ENCODE assay signal across 30 cellular contexts in genomic region chr5:59835782-59836181, GRCh38.
"Had no signal": no experiment of that assay in that cellular context is flagged by ENCODE, and none has a peak within 500 bp of the region (broad histone marks: within the 10 kb centered on the region; RNA-seq: fewer than 3 reads in every experiment).

No MANE protein-coding gene starts in this region.

- H3K4me3 ChIP-seq: adrenal gland, Peyer's patch had no signal

- H3K27me3 ChIP-seq: adrenal gland, Peyer's patch had no signal

- ATAC-seq: activated CD4-positive, alpha-beta T cell treated with anti-CD3 and anti-CD28 coated beads for 36 hours; activated CD4-positive, CD25-positive, alpha-beta regulatory T cell treated with anti-CD3 and anti-CD28 coated beads, Interleukin-2, amount 50 U/mL, for 24 hours; activated CD8-positive, alpha-beta T cell treated with anti-CD3 and anti-CD28 coated beads, Interleukin-2, amount 10 ng/mL, durations not matched to agents 7 days and 5 days; activated naive CD4-positive, alpha-beta T cell treated with anti-CD3 and anti-CD28 coated beads, Interleukin-2, amount 50 U/mL, for 72 hours; activated T-cell treated with anti-CD3 and anti-CD28 coated beads, Interleukin-2, amount 50 U/mL, for 4 hours; PC-3; WTC11 had no signal

- DNase-seq: activated CD4-positive, alpha-beta T cell treated with anti-CD3 and anti-CD28 coated beads for 36 hours; activated CD4-positive, alpha-beta T cell treated with anti-CD3 and anti-CD28 coated beads, Interleukin-2, amount 10 ng/mL, durations not matched to agents 7 days and 5 days; activated CD4-positive, alpha-beta T cell treated with anti-CD3 and anti-CD28 coated beads, Interleukin-2, amount 50 U/mL, for 48 hours; activated CD8-positive, alpha-beta T cell treated with anti-CD3 and anti-CD28 coated beads, Interleukin-2, amount 10 ng/mL, durations not matched to agents 7 days and 5 days; activated gamma-delta T cell treated with Interleukin-2 at 50 U/mL for 16 hours; activated naive CD4-positive, alpha-beta T cell treated with anti-CD3 and anti-CD28 coated beads for 36 hours; activated T-cell treated with anti-CD3 and anti-CD28 coated beads, Interleukin-2, amount 50 U/mL, for 4 hours; adrenal gland; central memory CD4-positive, alpha-beta T cell; Kasumi-1; MM.1S; MV-4-11; NCI-H1092 treated with DMSO at 0.1 percent for 48 hours; NCI-H1417; NCI-H146; NCI-H187; NCI-H2029 treated with DMSO at 0.1 percent for 48 hours; NCI-H2107; NCI-H2171; NCI-H510A; NCI-H526; NCI-H748 treated with DMSO at 0.1 percent for 48 hours; NK-92 treated with Interleukin-12 subunit alpha and Interleukin-12 subunit beta, amount 100 ng/mL, for 24 hours; PC-3; Peyer's patch; RPMI8226; SIG-M5 had no signal

- H3K36me3 ChIP-seq: adrenal gland, Peyer's patch had no signal

- H3K9me3 ChIP-seq: adrenal gland, Peyer's patch had no signal

- H3K4me1 ChIP-seq: adrenal gland, Peyer's patch had no signal

- H3K27ac ChIP-seq: adrenal gland, Peyer's patch had no signal
